ENCODE assay signal across 1 cellular context in the genomic region with DNA sequence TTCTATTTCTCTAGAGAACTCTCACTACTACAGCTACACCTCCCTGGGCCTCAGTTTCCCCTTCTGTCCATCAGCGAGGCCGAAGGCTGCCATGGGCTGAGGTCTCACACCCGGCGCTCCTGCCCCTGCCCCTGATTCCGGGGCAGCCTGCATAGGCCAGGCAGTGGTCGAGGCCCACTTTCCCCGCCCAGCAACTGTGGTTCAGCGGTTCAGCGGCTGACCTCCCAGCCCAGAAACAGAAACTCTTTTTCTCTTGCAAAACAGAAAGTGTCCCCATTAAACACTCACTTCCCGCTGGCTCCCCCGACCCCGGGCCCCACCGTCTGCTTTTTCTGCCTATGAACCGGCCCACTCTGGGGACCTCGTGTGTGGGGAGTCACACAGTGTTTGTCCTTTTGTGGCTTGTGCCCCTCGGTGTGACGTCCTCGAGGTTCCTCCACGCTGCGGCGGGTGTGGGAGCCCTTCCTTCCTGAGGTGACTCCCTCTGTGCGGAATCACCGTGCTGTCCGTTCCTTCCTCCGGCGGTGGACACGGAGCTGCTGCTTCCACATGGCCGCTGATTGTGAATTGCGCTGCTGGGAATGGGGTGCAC.
TF ChIP-seq lines count a peak whose summit lies in the region.

No MANE protein-coding gene starts in this region.

TF ChIP-seq in H1, 55 proteins besides CTCF, POLR2A, EP300 and RAD21:
- TF ChIP-seq E2F6 (IDR thresholded peaks at IDR 0.05) (no peak), BACH1 (IDR thresholded peaks at IDR 0.05; ENCODE audit: low read length) (no peak), POLR2AphosphoS5 (IDR thresholded peaks at IDR 0.05; ENCODE audit: low read depth, low read length) (no peak), MAFK (IDR thresholded peaks at IDR 0.05; ENCODE audit: low read depth, low read length) (no peak), SRF (IDR thresholded peaks at IDR 0.05; ENCODE audit: low read depth, low read length) (no peak), SUZ12 (IDR thresholded peaks at IDR 0.05; ENCODE audit: low read length) (no peak), BRCA1 (IDR thresholded peaks at IDR 0.05; ENCODE audit: low read depth, low read length) (no peak), EGR1 (IDR thresholded peaks at IDR 0.05; ENCODE audit: borderline replicate concordance, low read depth, low read length) (no peak)
TF ChIP-seq in H1: peak in this region for 0.
